ENCODE assay signal across 13 cellular contexts in genomic region chr9:121750715-121751623, GRCh38.
DNase-seq lines count a peak whose midpoint lies in the region; ATAC-seq and TF ChIP-seq lines count a peak whose summit lies in the region.
"Had no signal": no experiment of that assay in that cellular context is flagged by ENCODE, and none has a peak within 500 bp of the region (broad histone marks: within the 10 kb centered on the region; RNA-seq: fewer than 3 reads in every experiment).

No MANE protein-coding gene starts in this region.

- H3K27me3 Mint-ChIP-seq in HFFc6 (ENCODE audit: insufficient read depth), result no peaks in the 10 kb centered on the region; the same call in 1 of the 2 replicates

- no peak for TF ChIP-seq POLR2A in gastrocnemius medialis (IDR thresholded peaks at IDR 0.05)

- no peak overlapping the region for H3K4me3 Mint-ChIP-seq in HFFc6
- H3K4me3 Mint-ChIP-seq: GM23338 had no signal

- no peaks in the 10 kb centered on the region for H3K9me3 ChIP-seq in gastrocnemius medialis

- peak overlapping the region; percentile 63 to 91 (median 74) for H3K27ac ChIP-seq in gastrocnemius medialis
- H3K27ac ChIP-seq: C4-2B, epithelial cell of prostate had no signal

- no peaks in the 10 kb centered on the region for H3K36me3 ChIP-seq in gastrocnemius medialis

- no peaks in the 10 kb centered on the region for H3K27me3 ChIP-seq in gastrocnemius medialis

- H3K4me1 Mint-ChIP-seq in HFFc6 (ENCODE audit: low read depth), result peaks cover 37% of the 10 kb centered on the region

- intact Hi-C loops in gastrocnemius medialis (cut with DNase I; ENCODE audit: low total_unique reads), result no loop called here

- peak overlapping the region; percentile 57; the same call in 1 of the 2 replicates for H3K27ac Mint-ChIP-seq in HFFc6
- H3K27ac Mint-ChIP-seq: GM23338 had no signal

- peaks cover 79 to 88% of the 10 kb centered on the region in 2 donors for H3K4me1 ChIP-seq in gastrocnemius medialis

- ATAC-seq in left lobe of liver (peak; percentile 24), gastrocnemius medialis (no peak)
- ATAC-seq: GM23338 had no signal

- TF ChIP-seq CTCF in HFFc6 (IDR thresholded peaks at IDR 0.05) (no peak), gastrocnemius medialis (IDR thresholded peaks at IDR 0.05 in 4 of 5, conservative IDR thresholded peaks at IDR 0.05 in 1 of 5) (no peak)

- in situ Hi-C loops in gastrocnemius medialis (cut with MboI; ENCODE audit: low sequenced_read_pairs in 4 of 4), result no loop called here

- no peak for DNase-seq in HFFc6
- peak; percentile 66 for DNase-seq in astrocyte of the hippocampus (ENCODE audit: low read depth, low spot score)
- DNase-seq in left lobe of liver (ENCODE audit: low spot score), result no peak
- no peak for DNase-seq in gastrocnemius medialis
- no peak for DNase-seq in activated CD4-positive, CD25-positive, alpha-beta regulatory T cell (lab: John Stamatoyannopoulos, UW)
- no peak for DNase-seq in NCI-H510A treated with DMSO at 0.1 percent for 48 hours (lab: John Stamatoyannopoulos, UW)
- DNase-seq in NCI-H1105 (lab: John Stamatoyannopoulos, UW), result no peak
- no peak for DNase-seq in activated CD4-positive, alpha-beta T cell treated with anti-CD3 and anti-CD28 coated beads for 1 hour
- DNase-seq: NCI-H524, SW 1271 had no signal

- no peaks in the 10 kb centered on the region for H3K36me3 Mint-ChIP-seq in HFFc6 (ENCODE audit: low read depth)

- no peaks in the 10 kb centered on the region for H3K9me3 Mint-ChIP-seq in HFFc6
- H3K9me3 Mint-ChIP-seq: GM23338 had no signal

- H3K4me3 ChIP-seq in gastrocnemius medialis, result no peak overlapping the region
- H3K4me3 ChIP-seq: GM23338 had no signal
